ENCODE assay signal across 18 cellular contexts in genomic region chr11:12686246-12687060, GRCh38. TPM values are rescaled to one million over a fixed set of nuclear protein-coding genes. Genes with fewer than 3 reads are reported as not detected.
DNase-seq lines count a peak whose midpoint lies in the region; ATAC-seq, FAIRE-seq and TF ChIP-seq lines count a peak whose summit lies in the region.
"Had no signal": no experiment of that assay in that cellular context is flagged by ENCODE, and none has a peak within 500 bp of the region (broad histone marks: within the 10 kb centered on the region; RNA-seq: fewer than 3 reads in every experiment).

No MANE protein-coding gene starts in this region.

- no peaks in the 10 kb centered on the region for H3K36me3 ChIP-seq in parathyroid adenoma (ENCODE audit: control insufficient read depth, insufficient read depth, low read length)
- no peaks in the 10 kb centered on the region for H3K36me3 ChIP-seq in stomach
- H3K36me3 ChIP-seq: HAP-1, pancreas, Peyer's patch had no signal

- intact Hi-C loops in activated T-helper 1 cell treated with anti-CD3 and anti-CD28 coated beads, Interleukin-12 subunit alpha, Interleukin-12 subunit beta, Interleukin-2, Interleukin-4 antibody, amounts not matched to agents 30 ng/mL and 10 ng/mL and 1 ng/mL, durations not matched to agents 14 hours and 24 hours and 36 hours (cut with micrococcal nuclease), result no loop called here
- intact Hi-C loops in stomach (cut with DNase I; ENCODE audit: low total_unique reads), result no loop called here

- peaks cover 29% of the 10 kb centered on the region for H3K79me2 ChIP-seq in parathyroid adenoma

- H3K36me3 Mint-ChIP-seq in activated T-helper 1 cell treated with anti-CD3 and anti-CD28 coated beads, Interleukin-12 subunit alpha, Interleukin-12 subunit beta, Interleukin-2, Interleukin-4 antibody, amounts not matched to agents 30 ng/mL and 10 ng/mL and 1 ng/mL, durations not matched to agents 14 hours and 24 hours and 36 hours (ENCODE audit: low read depth), result no peaks in the 10 kb centered on the region
- H3K36me3 Mint-ChIP-seq: T-cell had no signal

- peaks cover 57% of the 10 kb centered on the region for H3K27me3 Mint-ChIP-seq in activated T-helper 1 cell treated with anti-CD3 and anti-CD28 coated beads, Interleukin-12 subunit alpha, Interleukin-12 subunit beta, Interleukin-2, Interleukin-4 antibody, amounts not matched to agents 30 ng/mL and 10 ng/mL and 1 ng/mL, durations not matched to agents 14 hours and 24 hours and 36 hours (ENCODE audit: insufficient read depth)

- TF ChIP-seq POLR2A in A549 (IDR thresholded peaks at IDR 0.05; ENCODE audit: low read length), result no peak
- TF ChIP-seq POLR2A in stomach (IDR thresholded peaks at IDR 0.05), result no peak

- TF ChIP-seq RAD21 in A549 (conservative IDR thresholded peaks at IDR 0.05 in 1 of 2, IDR thresholded peaks at IDR 0.05 in 1 of 2), result no peak

- H2AFZ ChIP-seq in parathyroid adenoma, result no peak overlapping the region

- no peaks in the 10 kb centered on the region for H3K9me3 Mint-ChIP-seq in activated T-helper 1 cell treated with anti-CD3 and anti-CD28 coated beads, Interleukin-12 subunit alpha, Interleukin-12 subunit beta, Interleukin-2, Interleukin-4 antibody, amounts not matched to agents 30 ng/mL and 10 ng/mL and 1 ng/mL, durations not matched to agents 14 hours and 24 hours and 36 hours
- H3K9me3 Mint-ChIP-seq: T-cell had no signal

- H3K4me3 ChIP-seq in A549 (no peak overlapping the region), coronary artery (no peak overlapping the region), parathyroid adenoma (ENCODE audit: low read depth, low read length) (no peak overlapping the region), stomach (no peak overlapping the region)
- H3K4me3 ChIP-seq: GM12878, HAP-1, pancreas, Peyer's patch had no signal

- H3K4me3 Mint-ChIP-seq in activated T-helper 1 cell treated with anti-CD3 and anti-CD28 coated beads, Interleukin-12 subunit alpha, Interleukin-12 subunit beta, Interleukin-2, Interleukin-4 antibody, amounts not matched to agents 30 ng/mL and 10 ng/mL and 1 ng/mL, durations not matched to agents 14 hours and 24 hours and 36 hours, result no peak overlapping the region
- H3K4me3 Mint-ChIP-seq: activated naive CD8-positive, alpha-beta T cell; T-cell had no signal

- no peak overlapping the region for H3K27ac Mint-ChIP-seq in activated T-helper 1 cell treated with anti-CD3 and anti-CD28 coated beads, Interleukin-12 subunit alpha, Interleukin-12 subunit beta, Interleukin-2, Interleukin-4 antibody, amounts not matched to agents 30 ng/mL and 10 ng/mL and 1 ng/mL, durations not matched to agents 14 hours and 24 hours and 36 hours
- H3K27ac Mint-ChIP-seq: activated naive CD8-positive, alpha-beta T cell; T-cell had no signal

- TF ChIP-seq CTCF in A549 (IDR thresholded peaks at IDR 0.05) (no peak), coronary artery (IDR thresholded peaks at IDR 0.05) (no peak), parathyroid adenoma (IDR thresholded peaks at IDR 0.05) (no peak), stomach (IDR thresholded peaks at IDR 0.05) (no peak)

- H3K9me3 ChIP-seq in A549, result no peaks in the 10 kb centered on the region
- H3K9me3 ChIP-seq in parathyroid adenoma (ENCODE audit: control insufficient read depth, low read length), result no peaks in the 10 kb centered on the region
- H3K9me3 ChIP-seq in stomach, result no peaks in the 10 kb centered on the region
- H3K9me3 ChIP-seq: HAP-1, pancreas, Peyer's patch had no signal

- H3K4me1 ChIP-seq in A549, result peaks cover 100% of the 10 kb centered on the region
- H3K4me1 ChIP-seq in parathyroid adenoma, result peaks cover 28% of the 10 kb centered on the region
- peaks cover 26 to 98% (median 73%) of the 10 kb centered on the region in 4 donors for H3K4me1 ChIP-seq in stomach

- no peak for DNase-seq in A549 (ENCODE audit: low read depth in 1 of 2, low spot score in 1 of 2)
- DNase-seq in LHCN-M2 (ENCODE audit: low read depth), result peak; percentile 38
- no peak for DNase-seq in coronary artery (ENCODE audit: low spot score)
- DNase-seq in activated T-helper 1 cell treated with anti-CD3 and anti-CD28 coated beads, Interleukin-12 subunit alpha, Interleukin-12 subunit beta, Interleukin-2, Interleukin-4 antibody, amounts not matched to agents 30 ng/mL and 10 ng/mL and 1 ng/mL, durations not matched to agents 14 hours and 24 hours and 36 hours (ENCODE audit: low spot score), result no peak
- no peak for DNase-seq in T-helper 9 cell
- DNase-seq in NCI-H446 treated with DMSO at 0.1 percent for 48 hours (lab: John Stamatoyannopoulos, UW), result no peak
- no peak for DNase-seq in stomach
- DNase-seq: ACHN, NCI-H1930, NCI-H524 treated with DMSO at 0.1 percent for 48 hours, pancreas, Peyer's patch, T-cell had no signal

- no peak for ATAC-seq in A549
- ATAC-seq: GM12878, T-cell had no signal

- CTCF ChIA-PET in A549 (lab: Yijun Ruan, JAX), result interaction anchor here (0.9 kb wide), 1 partner anchor 128 kb away, joined by 3 read pairs; no protein-coding TSS in a partner anchor

- FAIRE-seq in A549 (lab: Jason Lieb, UNC), result no peak
- FAIRE-seq: GM12878, islet of Langerhans, pancreas had no signal

- no peak overlapping the region for H3K9ac ChIP-seq in parathyroid adenoma

- POLR2A ChIA-PET in A549 (lab: Yijun Ruan, JAX), result interaction anchor here (0.5 kb wide), 1 partner anchor 157 kb away, joined by 3 read pairs; no protein-coding TSS in a partner anchor

- H3K4me2 ChIP-seq in A549 (peak overlapping the region; percentile 90), parathyroid adenoma (ENCODE audit: low read length) (no peak overlapping the region)

- H3K4me1 Mint-ChIP-seq in activated T-helper 1 cell treated with anti-CD3 and anti-CD28 coated beads, Interleukin-12 subunit alpha, Interleukin-12 subunit beta, Interleukin-2, Interleukin-4 antibody, amounts not matched to agents 30 ng/mL and 10 ng/mL and 1 ng/mL, durations not matched to agents 14 hours and 24 hours and 36 hours (ENCODE audit: low read depth), result no peaks in the 10 kb centered on the region
- H3K4me1 Mint-ChIP-seq: T-cell had no signal

- TF ChIP-seq EP300 in A549 (IDR thresholded peaks at IDR 0.05), result no peak
- no peak for TF ChIP-seq EP300 in stomach (IDR thresholded peaks at IDR 0.05)

- H3K27me3 ChIP-seq in parathyroid adenoma (ENCODE audit: control insufficient read depth, insufficient read depth, low read length), result no peaks in the 10 kb centered on the region
- no peaks in the 10 kb centered on the region for H3K27me3 ChIP-seq in stomach
- H3K27me3 ChIP-seq: pancreas, Peyer's patch had no signal

- H3K27ac ChIP-seq in A549, result peak overlapping the region; percentile 92 to 98
- H3K27ac ChIP-seq in coronary artery, result peak overlapping the region; percentile 5 to 34
- peak overlapping the region; percentile 71 for H3K27ac ChIP-seq in parathyroid adenoma
- H3K27ac ChIP-seq in stomach, result peak overlapping the region in 2 of 5 donors; percentile 3 to 17
- H3K27ac ChIP-seq: Peyer's patch had no signal

- WGBS in A549 (ENCODE audit: missing lambda C conversion rate), result 80% methylated on average over 2 of the region's 2 CpGs
- WGBS in stomach, 5 donors, result 80 to 94% (median 91%) methylated on average over 2 of the region's 2 CpGs

TF ChIP-seq in A549, 52 proteins besides CTCF, POLR2A, EP300 and RAD21:
- TF ChIP-seq RFX5 (IDR thresholded peaks at IDR 0.05) (no peak), ZSCAN20 (CRISPR knock-in tag; IDR thresholded peaks at IDR 0.05) (no peak), TP53 (CRISPR knock-in tag; IDR thresholded peaks at IDR 0.05) (no peak), MAZ (IDR thresholded peaks at IDR 0.05; ENCODE audit: borderline replicate concordance, low read depth, low read length) (no peak), TFCP2L1 (CRISPR knock-in tag; IDR thresholded peaks at IDR 0.05) (no peak), RCOR1 (IDR thresholded peaks at IDR 0.05; ENCODE audit: low read depth, low read length) (no peak), EHF (CRISPR knock-in tag; IDR thresholded peaks at IDR 0.05) (no peak), ZNF302 (CRISPR knock-in tag; IDR thresholded peaks at IDR 0.05) (no peak), BHLHE40 (IDR thresholded peaks at IDR 0.05; ENCODE audit: low read depth, low read length) (no peak), CEBPB (IDR thresholded peaks at IDR 0.05) (no peak), FOXS1 (CRISPR knock-in tag; IDR thresholded peaks at IDR 0.05) (no peak)
- TF ChIP-seq, protein P1, sequence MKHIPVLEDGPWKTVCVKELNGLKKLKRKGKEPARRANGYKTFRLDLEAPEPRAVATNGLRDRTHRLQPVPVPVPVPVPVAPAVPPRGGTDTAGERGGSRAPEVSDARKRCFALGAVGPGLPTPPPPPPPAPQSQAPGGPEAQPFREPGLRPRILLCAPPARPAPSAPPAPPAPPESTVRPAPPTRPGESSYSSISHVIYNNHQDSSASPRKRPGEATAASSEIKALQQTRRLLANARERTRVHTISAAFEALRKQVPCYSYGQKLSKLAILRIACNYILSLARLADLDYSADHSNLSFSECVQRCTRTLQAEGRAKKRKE (CRISPR knock-in tag; IDR thresholded peaks at IDR 0.05; ENCODE audit: low read depth), result no peak
- TF ChIP-seq, protein P2, sequence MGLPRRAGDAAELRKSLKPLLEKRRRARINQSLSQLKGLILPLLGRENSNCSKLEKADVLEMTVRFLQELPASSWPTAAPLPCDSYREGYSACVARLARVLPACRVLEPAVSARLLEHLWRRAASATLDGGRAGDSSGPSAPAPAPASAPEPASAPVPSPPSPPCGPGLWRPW (IDR thresholded peaks at IDR 0.05), result no peak
TF ChIP-seq in A549: peak in this region for 0.

RNA-seq across cellular contexts. Expression of gene TEAD1, which starts 12.2 kb away (rescaled TPM):
- 110 and 112 TPM in 2 replicates for polyA plus RNA-seq in A549 (2011; rRNA removed)
- 29.0 and 41.5 TPM in 2 replicates for polyA plus RNA-seq in A549 (2012; cell fraction: cytosol; rRNA removed)
- 45.0 and 63.7 TPM in 2 replicates for polyA plus RNA-seq in A549 (2012; cell fraction: nucleus; rRNA removed)
- polyA plus RNA-seq in A549 (2017; fragmentation: RNase III; extraction: RNeasy Plus Mini Kit Qiagen cat#74134 plus additional on column Dnase treatment), result 110 to 116 TPM (median 111 TPM) in 3 replicates
- 144 and 157 TPM in 2 replicates for polyA minus RNA-seq in A549 (2011; rRNA and poly(A)+ RNA removed)
- 96.7 and 105 TPM in 2 replicates for total RNA-seq in LHCN-M2 (2014; rRNA removed)
- 43.8 TPM for polyA plus RNA-seq in LHCN-M2 (2012)
- total RNA-seq in activated T-helper 1 cell treated with anti-CD3 and anti-CD28 coated beads, Interleukin-12 subunit alpha, Interleukin-12 subunit beta, Interleukin-2, Interleukin-4 antibody, amounts not matched to agents 30 ng/mL and 10 ng/mL and 1 ng/mL, durations not matched to agents 14 hours and 24 hours and 36 hours, result 0.41 and 1.2 TPM in 2 replicates
- total RNA-seq in stomach, result 100 to 1,000 TPM in 1 of 5 donors, 10 to 100 TPM in 4; 52.5 to 133 (median 85.0) TPM
- polyA plus RNA-seq in stomach, result 10 to 100 TPM in 1 of 3 donors, 1 to 10 TPM in 2; 4.9 to 13.1 (median 8.4) TPM

Comparison
In these comparisons a context has a peak if more than half of its experiments do, and no peak if none do; other contexts are left out.
1. RNA of gene TEAD1, which starts 12.2 kb away (total RNA-seq): 96.7 to 105 TPM in LHCN-M2 and 52.5 to 133 TPM in stomach; 0.41 to 1.2 TPM in activated T-helper 1 cell treated with anti-CD3 and anti-CD28 coated beads, Interleukin-12 subunit alpha, Interleukin-12 subunit beta, Interleukin-2, Interleukin-4 antibody, amounts not matched to agents 30 ng/mL and 10 ng/mL and 1 ng/mL, durations not matched to agents 14 hours and 24 hours and 36 hours; every median in the first group is over 10 times any median in the second.